In the genomic region with DNA sequence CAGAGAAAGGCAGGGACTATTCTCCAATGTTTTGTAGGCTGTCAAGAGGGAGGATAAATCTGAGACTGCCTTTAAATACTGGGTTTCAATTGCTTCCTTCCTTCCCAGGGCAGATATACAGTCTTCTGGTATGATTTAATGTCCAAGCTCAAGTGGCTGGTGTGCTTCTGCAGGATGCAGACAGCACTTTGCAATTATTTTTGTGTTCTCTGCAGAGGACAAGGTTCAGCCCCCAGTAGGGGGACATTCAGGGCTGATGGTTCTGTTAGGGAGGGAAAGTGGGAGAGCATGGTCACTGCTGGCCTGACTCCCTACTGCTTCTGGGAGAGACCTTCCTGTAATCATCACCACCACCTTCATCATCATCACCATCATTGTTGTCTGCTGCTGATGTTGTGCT, we compare ENCODE assay signal across 23 cellular contexts. TPM values are rescaled to one million over a fixed set of nuclear protein-coding genes. Genes with fewer than 3 reads are reported as not detected.
"Had no signal": no experiment of that assay in that cellular context is flagged by ENCODE, and none has a peak within 500 bp of the region (broad histone marks: within the 10 kb centered on the region; RNA-seq: fewer than 3 reads in every experiment).

No MANE protein-coding gene starts in this region.

- H3K36me3 ChIP-seq: esophagus squamous epithelium, neutrophil, right atrium auricular region, stomach, thoracic aorta, transverse colon had no signal

- H3K9me3 ChIP-seq: esophagus squamous epithelium, mucosa of descending colon, neutrophil, right atrium auricular region, thoracic aorta, transverse colon had no signal

- H3K27ac ChIP-seq: esophagus squamous epithelium, neutrophil, right atrium auricular region, stomach, thoracic aorta, transverse colon had no signal

- H3K4me1 ChIP-seq: esophagus squamous epithelium, right atrium auricular region had no signal

- DNase-seq: effector memory CD8-positive, alpha-beta T cell; esophagus squamous epithelium; foreskin fibroblast; hippocampal formation; naive thymus-derived CD8-positive, alpha-beta T cell; posterior cingulate gyrus; small intestine; stimulated activated CD4-positive, alpha-beta T cell treated with anti-CD3 and anti-CD28 coated beads, Interleukin-12 subunit alpha, Interleukin-12 subunit beta, amount 100 ng/mL, for 4 hours; stimulated activated naive CD4-positive, alpha-beta T cell; substantia nigra had no signal

- H3K4me3 ChIP-seq: esophagus squamous epithelium, mucosa of descending colon, right atrium auricular region, stomach, thoracic aorta, transverse colon had no signal

- H3K27me3 ChIP-seq: esophagus squamous epithelium, neutrophil, right atrium auricular region, stomach, transverse colon had no signal

RNA-seq across cellular contexts. Expression of gene BOD1L2, which starts 4.5 kb away (rescaled TPM):
- total RNA-seq: epithelial cell of proximal tubule; esophagus squamous epithelium; kidney epithelial cell; left lobe of liver; lower leg skin; mammary epithelial cell; mucosa of descending colon; naive thymus-derived CD8-positive, alpha-beta T cell; osteocyte; right atrium auricular region; stomach; thoracic aorta; transverse colon; urinary bladder had no signal
